ENCODE assay signal across 3 cellular contexts in the genomic region with DNA sequence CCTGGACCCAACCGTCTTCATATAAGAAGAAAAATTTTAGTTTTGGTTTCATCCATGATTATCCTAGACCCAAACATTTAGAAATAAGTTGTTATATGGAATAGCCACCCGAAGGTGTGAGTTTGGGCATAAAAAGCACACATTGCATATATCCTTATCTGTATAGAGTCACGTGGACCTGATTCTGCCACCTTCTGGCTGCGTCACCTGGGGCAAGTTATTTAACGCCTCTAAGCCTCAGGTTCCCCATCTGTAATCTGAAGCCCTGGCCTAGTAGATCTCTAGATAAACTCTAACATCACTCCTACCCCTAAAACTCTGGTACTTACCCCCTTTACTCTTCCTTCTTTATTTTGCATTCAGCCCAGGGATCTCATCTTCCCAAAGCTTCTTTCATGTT.
TF ChIP-seq lines count a peak whose summit lies in the region.

No MANE protein-coding gene starts in this region.

TF ChIP-seq in SK-N-SH, 30 proteins besides CTCF, POLR2A, EP300 and RAD21:
- TF ChIP-seq NFIC (IDR thresholded peaks at IDR 0.05; ENCODE audit: borderline replicate concordance) (no peak), CHD2 (IDR thresholded peaks at IDR 0.05; ENCODE audit: low read length, partially characterized antibody) (no peak), USF1 (IDR thresholded peaks at IDR 0.05; ENCODE audit: borderline replicate concordance, low read depth) (peak; percentile 27; the same call in 1 of the 2 replicates), NRF1 (IDR thresholded peaks at IDR 0.05; ENCODE audit: low read depth, low read length) (no peak), SMC3 (IDR thresholded peaks at IDR 0.05; ENCODE audit: low read depth, low read length) (no peak)

TF ChIP-seq in SK-N-SH treated with all-trans-retinoic acid at 6 μM for 48 hours, 23 proteins besides CTCF, POLR2A, EP300 and RAD21:
- TF ChIP-seq ESRRG (CRISPR knock-in tag; IDR thresholded peaks at IDR 0.05) (no peak), BACH2 (CRISPR knock-in tag; IDR thresholded peaks at IDR 0.05; ENCODE audit: borderline replicate concordance) (no peak), TOX (CRISPR knock-in tag; IDR thresholded peaks at IDR 0.05; ENCODE audit: borderline replicate concordance) (no peak), TSHZ2 (CRISPR knock-in tag; IDR thresholded peaks at IDR 0.05) (no peak), GLIS3 (CRISPR knock-in tag; IDR thresholded peaks at IDR 0.05) (no peak), ZFP3 (CRISPR knock-in tag; IDR thresholded peaks at IDR 0.05) (no peak), ZNF8 (CRISPR knock-in tag; IDR thresholded peaks at IDR 0.05) (no peak), ZNF70 (CRISPR knock-in tag; IDR thresholded peaks at IDR 0.05) (no peak), CSDC2 (CRISPR knock-in tag; IDR thresholded peaks at IDR 0.05) (no peak), POU6F1 (CRISPR knock-in tag; IDR thresholded peaks at IDR 0.05; ENCODE audit: borderline replicate concordance, low read depth) (no peak), ZC3H10 (CRISPR knock-in tag; IDR thresholded peaks at IDR 0.05) (no peak)
- TF ChIP-seq, protein P1, sequence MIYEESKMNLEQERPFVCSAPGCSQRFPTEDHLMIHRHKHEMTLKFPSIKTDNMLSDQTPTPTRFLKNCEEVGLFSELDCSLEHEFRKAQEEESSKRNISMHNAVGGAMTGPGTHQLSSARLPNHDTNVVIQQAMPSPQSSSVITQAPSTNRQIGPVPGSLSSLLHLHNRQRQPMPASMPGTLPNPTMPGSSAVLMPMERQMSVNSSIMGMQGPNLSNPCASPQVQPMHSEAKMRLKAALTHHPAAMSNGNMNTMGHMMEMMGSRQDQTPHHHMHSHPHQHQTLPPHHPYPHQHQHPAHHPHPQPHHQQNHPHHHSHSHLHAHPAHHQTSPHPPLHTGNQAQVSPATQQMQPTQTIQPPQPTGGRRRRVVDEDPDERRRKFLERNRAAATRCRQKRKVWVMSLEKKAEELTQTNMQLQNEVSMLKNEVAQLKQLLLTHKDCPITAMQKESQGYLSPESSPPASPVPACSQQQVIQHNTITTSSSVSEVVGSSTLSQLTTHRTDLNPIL (CRISPR knock-in tag; IDR thresholded peaks at IDR 0.05; ENCODE audit: low read depth) = no peak

TF ChIP-seq in GM23338, 12 proteins besides CTCF, POLR2A, EP300 and RAD21:
- no peak for TF ChIP-seq POLR2AphosphoS5 (IDR thresholded peaks at IDR 0.05; ENCODE audit: low read depth)
- TF ChIP-seq ZNF114 (CRISPR knock-in tag; IDR thresholded peaks at IDR 0.05) = no peak
- TF ChIP-seq ZNF331 (CRISPR knock-in tag; IDR thresholded peaks at IDR 0.05; ENCODE audit: low read depth) = no peak
- no peak for TF ChIP-seq STAT1 (IDR thresholded peaks at IDR 0.05; ENCODE audit: unreplicated experiment)
- TF ChIP-seq EZH2 (IDR thresholded peaks at IDR 0.05; ENCODE audit: low read depth, unreplicated experiment) = no peak
- TF ChIP-seq, protein P2, sequence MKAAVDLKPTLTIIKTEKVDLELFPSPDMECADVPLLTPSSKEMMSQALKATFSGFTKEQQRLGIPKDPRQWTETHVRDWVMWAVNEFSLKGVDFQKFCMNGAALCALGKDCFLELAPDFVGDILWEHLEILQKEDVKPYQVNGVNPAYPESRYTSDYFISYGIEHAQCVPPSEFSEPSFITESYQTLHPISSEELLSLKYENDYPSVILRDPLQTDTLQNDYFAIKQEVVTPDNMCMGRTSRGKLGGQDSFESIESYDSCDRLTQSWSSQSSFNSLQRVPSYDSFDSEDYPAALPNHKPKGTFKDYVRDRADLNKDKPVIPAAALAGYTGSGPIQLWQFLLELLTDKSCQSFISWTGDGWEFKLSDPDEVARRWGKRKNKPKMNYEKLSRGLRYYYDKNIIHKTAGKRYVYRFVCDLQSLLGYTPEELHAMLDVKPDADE (IDR thresholded peaks at IDR 0.05) = no peak
- TF ChIP-seq JUNB (IDR thresholded peaks at IDR 0.05; ENCODE audit: unreplicated experiment) = no peak
- TF ChIP-seq, protein P3, sequence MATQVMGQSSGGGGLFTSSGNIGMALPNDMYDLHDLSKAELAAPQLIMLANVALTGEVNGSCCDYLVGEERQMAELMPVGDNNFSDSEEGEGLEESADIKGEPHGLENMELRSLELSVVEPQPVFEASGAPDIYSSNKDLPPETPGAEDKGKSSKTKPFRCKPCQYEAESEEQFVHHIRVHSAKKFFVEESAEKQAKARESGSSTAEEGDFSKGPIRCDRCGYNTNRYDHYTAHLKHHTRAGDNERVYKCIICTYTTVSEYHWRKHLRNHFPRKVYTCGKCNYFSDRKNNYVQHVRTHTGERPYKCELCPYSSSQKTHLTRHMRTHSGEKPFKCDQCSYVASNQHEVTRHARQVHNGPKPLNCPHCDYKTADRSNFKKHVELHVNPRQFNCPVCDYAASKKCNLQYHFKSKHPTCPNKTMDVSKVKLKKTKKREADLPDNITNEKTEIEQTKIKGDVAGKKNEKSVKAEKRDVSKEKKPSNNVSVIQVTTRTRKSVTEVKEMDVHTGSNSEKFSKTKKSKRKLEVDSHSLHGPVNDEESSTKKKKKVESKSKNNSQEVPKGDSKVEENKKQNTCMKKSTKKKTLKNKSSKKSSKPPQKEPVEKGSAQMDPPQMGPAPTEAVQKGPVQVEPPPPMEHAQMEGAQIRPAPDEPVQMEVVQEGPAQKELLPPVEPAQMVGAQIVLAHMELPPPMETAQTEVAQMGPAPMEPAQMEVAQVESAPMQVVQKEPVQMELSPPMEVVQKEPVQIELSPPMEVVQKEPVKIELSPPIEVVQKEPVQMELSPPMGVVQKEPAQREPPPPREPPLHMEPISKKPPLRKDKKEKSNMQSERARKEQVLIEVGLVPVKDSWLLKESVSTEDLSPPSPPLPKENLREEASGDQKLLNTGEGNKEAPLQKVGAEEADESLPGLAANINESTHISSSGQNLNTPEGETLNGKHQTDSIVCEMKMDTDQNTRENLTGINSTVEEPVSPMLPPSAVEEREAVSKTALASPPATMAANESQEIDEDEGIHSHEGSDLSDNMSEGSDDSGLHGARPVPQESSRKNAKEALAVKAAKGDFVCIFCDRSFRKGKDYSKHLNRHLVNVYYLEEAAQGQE (IDR thresholded peaks at IDR 0.05; ENCODE audit: unreplicated experiment) = no peak
- no peak for TF ChIP-seq NANOG (IDR thresholded peaks at IDR 0.05; ENCODE audit: borderline replicate concordance)
- no peak for TF ChIP-seq CREB1 (CRISPR knock-in tag; IDR thresholded peaks at IDR 0.05; ENCODE audit: low read depth)
- TF ChIP-seq, protein P4, sequence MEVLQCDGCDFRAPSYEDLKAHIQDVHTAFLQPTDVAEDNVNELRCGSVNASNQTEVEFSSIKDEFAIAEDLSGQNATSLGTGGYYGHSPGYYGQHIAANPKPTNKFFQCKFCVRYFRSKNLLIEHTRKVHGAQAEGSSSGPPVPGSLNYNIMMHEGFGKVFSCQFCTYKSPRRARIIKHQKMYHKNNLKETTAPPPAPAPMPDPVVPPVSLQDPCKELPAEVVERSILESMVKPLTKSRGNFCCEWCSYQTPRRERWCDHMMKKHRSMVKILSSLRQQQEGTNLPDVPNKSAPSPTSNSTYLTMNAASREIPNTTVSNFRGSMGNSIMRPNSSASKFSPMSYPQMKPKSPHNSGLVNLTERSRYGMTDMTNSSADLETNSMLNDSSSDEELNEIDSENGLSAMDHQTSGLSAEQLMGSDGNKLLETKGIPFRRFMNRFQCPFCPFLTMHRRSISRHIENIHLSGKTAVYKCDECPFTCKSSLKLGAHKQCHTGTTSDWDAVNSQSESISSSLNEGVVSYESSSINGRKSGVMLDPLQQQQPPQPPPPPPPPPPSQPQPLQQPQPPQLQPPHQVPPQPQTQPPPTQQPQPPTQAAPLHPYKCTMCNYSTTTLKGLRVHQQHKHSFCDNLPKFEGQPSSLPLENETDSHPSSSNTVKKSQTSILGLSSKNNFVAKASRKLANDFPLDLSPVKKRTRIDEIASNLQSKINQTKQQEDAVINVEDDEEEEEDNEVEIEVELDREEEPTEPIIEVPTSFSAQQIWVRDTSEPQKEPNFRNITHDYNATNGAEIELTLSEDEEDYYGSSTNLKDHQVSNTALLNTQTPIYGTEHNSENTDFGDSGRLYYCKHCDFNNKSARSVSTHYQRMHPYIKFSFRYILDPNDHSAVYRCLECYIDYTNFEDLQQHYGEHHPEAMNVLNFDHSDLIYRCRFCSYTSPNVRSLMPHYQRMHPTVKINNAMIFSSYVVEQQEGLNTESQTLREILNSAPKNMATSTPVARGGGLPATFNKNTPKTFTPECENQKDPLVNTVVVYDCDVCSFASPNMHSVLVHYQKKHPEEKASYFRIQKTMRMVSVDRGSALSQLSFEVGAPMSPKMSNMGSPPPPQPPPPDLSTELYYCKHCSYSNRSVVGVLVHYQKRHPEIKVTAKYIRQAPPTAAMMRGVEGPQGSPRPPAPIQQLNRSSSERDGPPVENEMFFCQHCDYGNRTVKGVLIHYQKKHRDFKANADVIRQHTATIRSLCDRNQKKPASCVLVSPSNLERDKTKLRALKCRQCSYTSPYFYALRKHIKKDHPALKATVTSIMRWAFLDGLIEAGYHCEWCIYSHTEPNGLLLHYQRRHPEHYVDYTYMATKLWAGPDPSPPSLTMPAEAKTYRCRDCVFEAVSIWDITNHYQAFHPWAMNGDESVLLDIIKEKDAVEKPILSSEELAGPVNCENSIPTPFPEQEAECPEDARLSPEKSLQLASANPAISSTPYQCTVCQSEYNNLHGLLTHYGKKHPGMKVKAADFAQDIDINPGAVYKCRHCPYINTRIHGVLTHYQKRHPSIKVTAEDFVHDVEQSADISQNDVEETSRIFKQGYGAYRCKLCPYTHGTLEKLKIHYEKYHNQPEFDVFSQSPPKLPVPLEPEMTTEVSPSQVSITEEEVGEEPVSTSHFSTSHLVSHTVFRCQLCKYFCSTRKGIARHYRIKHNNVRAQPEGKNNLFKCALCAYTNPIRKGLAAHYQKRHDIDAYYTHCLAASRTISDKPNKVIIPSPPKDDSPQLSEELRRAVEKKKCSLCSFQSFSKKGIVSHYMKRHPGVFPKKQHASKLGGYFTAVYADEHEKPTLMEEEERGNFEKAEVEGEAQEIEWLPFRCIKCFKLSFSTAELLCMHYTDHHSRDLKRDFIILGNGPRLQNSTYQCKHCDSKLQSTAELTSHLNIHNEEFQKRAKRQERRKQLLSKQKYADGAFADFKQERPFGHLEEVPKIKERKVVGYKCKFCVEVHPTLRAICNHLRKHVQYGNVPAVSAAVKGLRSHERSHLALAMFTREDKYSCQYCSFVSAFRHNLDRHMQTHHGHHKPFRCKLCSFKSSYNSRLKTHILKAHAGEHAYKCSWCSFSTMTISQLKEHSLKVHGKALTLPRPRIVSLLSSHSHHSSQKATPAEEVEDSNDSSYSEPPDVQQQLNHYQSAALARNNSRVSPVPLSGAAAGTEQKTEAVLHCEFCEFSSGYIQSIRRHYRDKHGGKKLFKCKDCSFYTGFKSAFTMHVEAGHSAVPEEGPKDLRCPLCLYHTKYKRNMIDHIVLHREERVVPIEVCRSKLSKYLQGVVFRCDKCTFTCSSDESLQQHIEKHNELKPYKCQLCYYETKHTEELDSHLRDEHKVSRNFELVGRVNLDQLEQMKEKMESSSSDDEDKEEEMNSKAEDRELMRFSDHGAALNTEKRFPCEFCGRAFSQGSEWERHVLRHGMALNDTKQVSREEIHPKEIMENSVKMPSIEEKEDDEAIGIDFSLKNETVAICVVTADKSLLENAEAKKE (CRISPR knock-in tag; IDR thresholded peaks at IDR 0.05) = no peak
- no peak for TF ChIP-seq EZH2phosphoT487 (IDR thresholded peaks at IDR 0.05; ENCODE audit: unreplicated experiment)
TF ChIP-seq in GM23338: peak in this region for 0.
